34 cellular contexts compared by ENCODE assay signal in genomic region chr10:105189464-105189800, GRCh38.
A peak's percentile ranks its signal among the peaks of the same experiment; 100 is the strongest.
DNase-seq lines count a peak whose midpoint lies in the region; ATAC-seq, FAIRE-seq and TF ChIP-seq lines count a peak whose summit lies in the region.
"Had no signal": no experiment of that assay in that cellular context is flagged by ENCODE, and none has a peak within 500 bp of the region (broad histone marks: within the 10 kb centered on the region; RNA-seq: fewer than 3 reads in every experiment).

No MANE protein-coding gene starts in this region.

- no peaks in the 10 kb centered on the region for H3K27me3 Mint-ChIP-seq in MCF 10A (ENCODE audit: insufficient read depth, unreplicated experiment)

- POLR2A ChIA-PET in MCF 10A (lab: Yijun Ruan, JAX): no interaction called here

- H3K36me3 ChIP-seq in breast epithelium: no peaks in the 10 kb centered on the region
- H3K36me3 ChIP-seq: BLaER1, colonic mucosa, gastrocnemius medialis, left ventricle myocardium inferior, stomach, thyroid gland had no signal

- no peak for FAIRE-seq in urothelium cell line (lab: Jason Lieb, UNC)
- FAIRE-seq: GM12878, H54 had no signal

- no peak for TF ChIP-seq POLR2A in breast epithelium (IDR thresholded peaks at IDR 0.05)

- H3K4me3 ChIP-seq in breast epithelium: no peak overlapping the region
- H3K4me3 ChIP-seq in astrocyte of the cerebellum (ENCODE audit: low read depth, low read length): no peak overlapping the region
- H3K4me3 ChIP-seq: BLaER1, colonic mucosa, gastrocnemius medialis, GM12878, hepatocyte, left ventricle myocardium inferior, PC-9, stomach, thyroid gland had no signal

- peak; percentile 20 for DNase-seq in MCF 10A (ENCODE audit: unreplicated experiment)
- no peak for DNase-seq in breast epithelium (ENCODE audit: low spot score in 2 of 2)
- DNase-seq in astrocyte of the cerebellum (ENCODE audit: low read depth): peak; percentile 18
- peak; percentile 40 for DNase-seq in glomerular visceral epithelial cell (ENCODE audit: extremely low spot score)
- peak; percentile 60 for DNase-seq in urothelium cell line (ENCODE audit: low spot score)
- no peak for DNase-seq in activated CD4-positive, alpha-beta T cell treated with anti-CD3 and anti-CD28 coated beads, Interleukin-2, amount 50 U/mL, for 1 hour
- DNase-seq: activated CD4-positive, alpha-beta T cell treated with anti-CD3 and anti-CD28 coated beads, Interleukin-2, amount 50 U/mL, for 4 hours; activated naive CD4-positive, alpha-beta T cell; activated T-cell treated with anti-CD3 and anti-CD28 coated beads, Interleukin-2, amount 50 U/mL, for 72 hours; colonic mucosa; effector memory CD4-positive, alpha-beta T cell; gastrocnemius medialis; immature natural killer cell; IMR-90; left ventricle myocardium inferior; naive thymus-derived CD4-positive, alpha-beta T cell; NCI-H1092; NCI-H187; NCI-H2171 treated with DMSO at 0.1 percent for 48 hours; NCI-H524 treated with DMSO at 0.1 percent for 48 hours; occipital lobe; PC-9; SIG-M5; stomach; T-helper 9 cell; thyroid gland had no signal

- peaks cover 4% of the 10 kb centered on the region for H3K36me3 Mint-ChIP-seq in MCF 10A (ENCODE audit: insufficient read depth, unreplicated experiment)
- H3K36me3 Mint-ChIP-seq: immature natural killer cell had no signal

- intact Hi-C loops in MCF 10A (cut with micrococcal nuclease): no loop called here
- intact Hi-C loops in breast epithelium (cut with DNase I; ENCODE audit: low total_unique reads): no loop called here

- H3K4me1 Mint-ChIP-seq in MCF 10A (ENCODE audit: insufficient read depth, unreplicated experiment): no peaks in the 10 kb centered on the region
- H3K4me1 Mint-ChIP-seq: immature natural killer cell; naive thymus-derived CD4-positive, alpha-beta T cell had no signal

- no peaks in the 10 kb centered on the region for H3K4me1 ChIP-seq in breast epithelium
- H3K4me1 ChIP-seq: BLaER1, Caco-2, colonic mucosa, gastrocnemius medialis, left ventricle myocardium inferior, stomach, thyroid gland had no signal

- H3K9me3 Mint-ChIP-seq in MCF 10A (ENCODE audit: unreplicated experiment): peaks cover 29% of the 10 kb centered on the region
- H3K9me3 Mint-ChIP-seq: activated T-cell treated with anti-CD3 and anti-CD28 coated beads, Interleukin-2, amount 50 U/mL, for 72 hours had no signal

- no peaks in the 10 kb centered on the region for H3K9me3 ChIP-seq in breast epithelium
- H3K9me3 ChIP-seq: BLaER1, Caco-2, colonic mucosa, gastrocnemius medialis, left ventricle myocardium inferior, stomach, thyroid gland had no signal

- no peak for TF ChIP-seq CTCF in MCF 10A (IDR thresholded peaks at IDR 0.05; ENCODE audit: unreplicated experiment)
- no peak for TF ChIP-seq CTCF in breast epithelium (IDR thresholded peaks at IDR 0.05)
- no peak for TF ChIP-seq CTCF in astrocyte of the cerebellum (IDR thresholded peaks at IDR 0.05; ENCODE audit: low read depth, low read length, missing control alignments)

- in situ Hi-C loops in astrocyte of the cerebellum (cut with HindIII; ENCODE audit: low sequenced_read_pairs): no loop called here

- H3K4me3 Mint-ChIP-seq in MCF 10A (ENCODE audit: unreplicated experiment): no peak overlapping the region
- H3K4me3 Mint-ChIP-seq: activated T-cell treated with anti-CD3 and anti-CD28 coated beads, Interleukin-2, amount 50 U/mL, for 72 hours; immature natural killer cell; naive thymus-derived CD4-positive, alpha-beta T cell had no signal

- no peak for ATAC-seq in GM21529 (IDR thresholded peaks at IDR 0.05; ENCODE audit: unreplicated experiment)
- no peak for ATAC-seq in GM18498 (IDR thresholded peaks at IDR 0.05; ENCODE audit: unreplicated experiment)
- ATAC-seq: activated T-cell treated with anti-CD3 and anti-CD28 coated beads, Interleukin-2, amount 50 U/mL, for 72 hours; gastrocnemius medialis; GM12878; naive thymus-derived CD4-positive, alpha-beta T cell had no signal

- BruUV-seq in MCF 10A (replicated peaks; lab: Mats Ljungman, UMichigan): no TSS peak

- no peak overlapping the region for H3K27ac Mint-ChIP-seq in MCF 10A (ENCODE audit: low read depth, unreplicated experiment)
- H3K27ac Mint-ChIP-seq: activated T-cell treated with anti-CD3 and anti-CD28 coated beads, Interleukin-2, amount 50 U/mL, for 72 hours; immature natural killer cell; naive thymus-derived CD4-positive, alpha-beta T cell had no signal

- H3K27me3 ChIP-seq in breast epithelium: no peaks in the 10 kb centered on the region
- H3K27me3 ChIP-seq: BLaER1, colonic mucosa, gastrocnemius medialis, hepatocyte, stomach, thyroid gland had no signal

- no peak overlapping the region for H3K27ac ChIP-seq in breast epithelium
- H3K27ac ChIP-seq: 22Rv1, BLaER1, colonic mucosa, gastrocnemius medialis, hepatocyte, left ventricle myocardium inferior, PC-9, stomach, thyroid gland had no signal

- CTCF ChIA-PET in MCF 10A (lab: Yijun Ruan, JAX): interaction anchor here (0.7 to 1.2 kb wide), 2 partner anchors 19 to 39 kb away, joined by 3 to 5 read pairs; no protein-coding TSS in a partner anchor

Comparison
In these comparisons a context has a peak if more than half of its experiments do, and no peak if none do; other contexts are left out.
1. DNase-seq: peak in MCF 10A (single experiment), astrocyte of the cerebellum (single experiment), glomerular visceral epithelial cell (single experiment) and urothelium cell line (single experiment); none in breast epithelium (0 of 2) and activated CD4-positive, alpha-beta T cell treated with anti-CD3 and anti-CD28 coated beads, Interleukin-2, amount 50 U/mL, for 1 hour (single experiment).